Comparison of ENCODE assay signal across 8 cellular contexts in the genomic region with DNA sequence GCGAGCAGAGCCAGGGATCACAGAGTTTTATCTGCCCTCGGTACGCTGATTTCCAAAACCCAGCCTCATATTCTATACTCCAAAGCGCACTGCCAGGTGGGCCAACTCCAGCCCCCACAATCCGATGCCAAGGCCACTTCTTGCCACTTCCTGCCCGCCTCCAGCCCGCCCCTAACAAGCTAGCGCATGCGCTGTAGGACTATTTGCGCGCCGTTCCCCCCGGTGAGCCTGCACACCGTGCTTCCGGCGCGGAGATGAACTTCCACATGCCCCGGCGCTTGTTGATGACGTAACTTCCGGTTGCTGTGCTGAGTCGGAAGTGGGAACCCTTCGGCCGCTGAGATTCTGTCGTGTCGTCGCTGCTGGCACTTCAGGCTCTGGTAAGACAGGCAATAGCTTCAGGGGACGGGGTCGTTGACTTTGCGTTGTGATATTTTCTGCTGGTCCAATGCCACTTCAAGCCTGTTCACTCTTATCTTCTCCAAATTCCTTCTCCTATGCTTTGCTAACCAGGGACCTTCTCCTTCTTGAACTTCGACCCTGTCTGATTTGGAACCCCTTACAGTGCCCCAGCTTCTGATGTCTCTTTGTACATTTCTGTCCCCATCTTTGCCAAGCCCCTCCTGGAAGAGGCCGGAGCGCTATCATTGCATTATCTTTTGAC. TPM values are rescaled to one million over a fixed set of nuclear protein-coding genes. Genes with fewer than 3 reads are reported as not detected.
DNase-seq lines count a peak whose midpoint lies in the region; TF ChIP-seq lines count a peak whose summit lies in the region.

A gene with protein sequence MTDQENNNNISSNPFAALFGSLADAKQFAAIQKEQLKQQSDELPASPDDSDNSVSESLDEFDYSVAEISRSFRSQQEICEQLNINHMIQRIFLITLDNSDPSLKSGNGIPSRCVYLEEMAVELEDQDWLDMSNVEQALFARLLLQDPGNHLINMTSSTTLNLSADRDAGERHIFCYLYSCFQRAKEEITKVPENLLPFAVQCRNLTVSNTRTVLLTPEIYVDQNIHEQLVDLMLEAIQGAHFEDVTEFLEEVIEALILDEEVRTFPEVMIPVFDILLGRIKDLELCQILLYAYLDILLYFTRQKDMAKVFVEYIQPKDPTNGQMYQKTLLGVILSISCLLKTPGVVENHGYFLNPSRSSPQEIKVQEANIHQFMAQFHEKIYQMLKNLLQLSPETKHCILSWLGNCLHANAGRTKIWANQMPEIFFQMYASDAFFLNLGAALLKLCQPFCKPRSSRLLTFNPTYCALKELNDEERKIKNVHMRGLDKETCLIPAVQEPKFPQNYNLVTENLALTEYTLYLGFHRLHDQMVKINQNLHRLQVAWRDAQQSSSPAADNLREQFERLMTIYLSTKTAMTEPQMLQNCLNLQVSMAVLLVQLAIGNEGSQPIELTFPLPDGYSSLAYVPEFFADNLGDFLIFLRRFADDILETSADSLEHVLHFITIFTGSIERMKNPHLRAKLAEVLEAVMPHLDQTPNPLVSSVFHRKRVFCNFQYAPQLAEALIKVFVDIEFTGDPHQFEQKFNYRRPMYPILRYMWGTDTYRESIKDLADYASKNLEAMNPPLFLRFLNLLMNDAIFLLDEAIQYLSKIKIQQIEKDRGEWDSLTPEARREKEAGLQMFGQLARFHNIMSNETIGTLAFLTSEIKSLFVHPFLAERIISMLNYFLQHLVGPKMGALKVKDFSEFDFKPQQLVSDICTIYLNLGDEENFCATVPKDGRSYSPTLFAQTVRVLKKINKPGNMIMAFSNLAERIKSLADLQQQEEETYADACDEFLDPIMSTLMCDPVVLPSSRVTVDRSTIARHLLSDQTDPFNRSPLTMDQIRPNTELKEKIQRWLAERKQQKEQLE (plus strand): TSS at position 306 of the 664 bp plus-strand sequence. CDS start 5,481 bp downstream, outside the sequence.

- H3K27me3 ChIP-seq in MM.1S (replicated peaks; ENCODE audit: insufficient read depth, low read length) (no peaks in the 10 kb centered on the region), neural cell (ENCODE audit: insufficient read depth, low read depth, low read length) (no peaks in the 10 kb centered on the region), stomach (no peaks in the 10 kb centered on the region)

- TF ChIP-seq POLR2A in stomach (IDR thresholded peaks at IDR 0.05): no peak

- no peaks in the 10 kb centered on the region for H3K9me3 ChIP-seq in MM.1S (replicated peaks; ENCODE audit: insufficient read depth, low read length)
- H3K9me3 ChIP-seq in neural cell (ENCODE audit: low read length): no peaks in the 10 kb centered on the region
- no peaks in the 10 kb centered on the region for H3K9me3 ChIP-seq in stomach

- peak within 1 kb of the TSS; percentile 82 for H3K4me3 ChIP-seq in MM.1S (ENCODE audit: low read length)
- peak within 1 kb of the TSS; percentile 94 for H3K4me3 ChIP-seq in fibroblast of villous mesenchyme (ENCODE audit: low read depth, low read length)
- H3K4me3 ChIP-seq in neural cell (ENCODE audit: low read length): peak within 1 kb of the TSS; percentile 73
- peak within 1 kb of the TSS; percentile 55 to 86 (median 76) for H3K4me3 ChIP-seq in stomach

- TF ChIP-seq EP300 in neural cell (conservative IDR thresholded peaks at IDR 0.05; ENCODE audit: poor library complexity, severe bottlenecking): peak; percentile 62
- no peak for TF ChIP-seq EP300 in stomach (IDR thresholded peaks at IDR 0.05)

- no peaks in the 10 kb centered on the region for H3K9me2 ChIP-seq in MM.1S (replicated peaks; ENCODE audit: insufficient read depth, low read length)
- no peaks in the 10 kb centered on the region for H3K9me2 ChIP-seq in neural cell (ENCODE audit: insufficient read depth, low read length)

- intact Hi-C loops in stomach (cut with DNase I; ENCODE audit: low total_unique reads): no loop called here

- DNase-seq in Daoy (ENCODE audit: low read depth) (peak; percentile 93), H4 (ENCODE audit: low spot score) (peak; percentile 92), MM.1S (peak; percentile 99), SIG-M5 (lab: John Stamatoyannopoulos, UW) (peak; percentile 68), activated gamma-delta T cell (lab: John Stamatoyannopoulos, UW) (peak; percentile 54), fibroblast of villous mesenchyme (ENCODE audit: low read depth) (peak; percentile 96), stomach (peak; percentile 97)

- H3F3A ChIP-seq in MM.1S (ENCODE audit: insufficient read depth, low read length) (no peaks in the 10 kb centered on the region), neural cell (ENCODE audit: insufficient read depth, low read length, poor library complexity, severe bottlenecking) (no peaks in the 10 kb centered on the region)

- TF ChIP-seq CTCF in MM.1S (IDR thresholded peaks at IDR 0.05; ENCODE audit: low read length): no peak
- no peak for TF ChIP-seq CTCF in fibroblast of villous mesenchyme (IDR thresholded peaks at IDR 0.05; ENCODE audit: insufficient read depth, low read depth, low read length)
- TF ChIP-seq CTCF in neural cell (IDR thresholded peaks at IDR 0.05; ENCODE audit: poor library complexity, severe bottlenecking): no peak
- no peak for TF ChIP-seq CTCF in stomach (IDR thresholded peaks at IDR 0.05)

- peak within 1 kb of the TSS; percentile 74 for H2AFZ ChIP-seq in MM.1S (ENCODE audit: low read length)
- peak within 1 kb of the TSS; percentile 97 for H2AFZ ChIP-seq in neural cell (ENCODE audit: low read depth, low read length)

- H3K4me2 ChIP-seq in MM.1S (ENCODE audit: low read depth, low read length) (peak within 1 kb of the TSS; percentile 90), neural cell (ENCODE audit: low read length) (peak within 1 kb of the TSS; percentile 97)

- peaks cover 7% of the 10 kb centered on the region for H3K4me1 ChIP-seq in MM.1S (ENCODE audit: low read length)
- H3K4me1 ChIP-seq in stomach: peaks cover 7 to 50% (median 26%) of the 10 kb centered on the region in 4 donors

- WGBS in stomach, 5 donors: 3 to 4% (median 3%) methylated on average over 33 of the region's 33 CpGs

- H3K79me2 ChIP-seq in MM.1S (ENCODE audit: low read length): peaks cover 50% of the 10 kb centered on the region
- peaks cover 29% of the 10 kb centered on the region for H3K79me2 ChIP-seq in neural cell (replicated peaks; ENCODE audit: insufficient read depth, low read length)

- H3K27ac ChIP-seq in MM.1S (ENCODE audit: low read length) (peak within 1 kb of the TSS; percentile 43; the same call in 1 of the 2 replicates), neural cell (ENCODE audit: low read length) (peak within 1 kb of the TSS; percentile 75), stomach (peak within 1 kb of the TSS; percentile 47 to 82 (median 70))

- TF ChIP-seq RAD21 in neural cell (conservative IDR thresholded peaks at IDR 0.05): peak; percentile 47

- no peaks in the 10 kb centered on the region for H3K36me3 ChIP-seq in MM.1S (replicated peaks; ENCODE audit: insufficient read depth, low read length)
- no peaks in the 10 kb centered on the region for H3K36me3 ChIP-seq in neural cell (ENCODE audit: insufficient read depth, low read length)
- peaks cover 0 to 9% (median 6%) of the 10 kb centered on the region in 4 donors for H3K36me3 ChIP-seq in stomach

- H3K9ac ChIP-seq in MM.1S (ENCODE audit: low read length) (peak within 1 kb of the TSS; percentile 86), neural cell (ENCODE audit: low read length) (peak within 1 kb of the TSS; percentile 74)

- no peaks in the 10 kb centered on the region for H4K20me1 ChIP-seq in MM.1S (ENCODE audit: insufficient read depth, low read length)
- H4K20me1 ChIP-seq in neural cell (ENCODE audit: insufficient read depth): no peaks in the 10 kb centered on the region

TF ChIP-seq in neural cell, 6 proteins besides CTCF, POLR2A, EP300 and RAD21:
- TF ChIP-seq, protein P1, sequence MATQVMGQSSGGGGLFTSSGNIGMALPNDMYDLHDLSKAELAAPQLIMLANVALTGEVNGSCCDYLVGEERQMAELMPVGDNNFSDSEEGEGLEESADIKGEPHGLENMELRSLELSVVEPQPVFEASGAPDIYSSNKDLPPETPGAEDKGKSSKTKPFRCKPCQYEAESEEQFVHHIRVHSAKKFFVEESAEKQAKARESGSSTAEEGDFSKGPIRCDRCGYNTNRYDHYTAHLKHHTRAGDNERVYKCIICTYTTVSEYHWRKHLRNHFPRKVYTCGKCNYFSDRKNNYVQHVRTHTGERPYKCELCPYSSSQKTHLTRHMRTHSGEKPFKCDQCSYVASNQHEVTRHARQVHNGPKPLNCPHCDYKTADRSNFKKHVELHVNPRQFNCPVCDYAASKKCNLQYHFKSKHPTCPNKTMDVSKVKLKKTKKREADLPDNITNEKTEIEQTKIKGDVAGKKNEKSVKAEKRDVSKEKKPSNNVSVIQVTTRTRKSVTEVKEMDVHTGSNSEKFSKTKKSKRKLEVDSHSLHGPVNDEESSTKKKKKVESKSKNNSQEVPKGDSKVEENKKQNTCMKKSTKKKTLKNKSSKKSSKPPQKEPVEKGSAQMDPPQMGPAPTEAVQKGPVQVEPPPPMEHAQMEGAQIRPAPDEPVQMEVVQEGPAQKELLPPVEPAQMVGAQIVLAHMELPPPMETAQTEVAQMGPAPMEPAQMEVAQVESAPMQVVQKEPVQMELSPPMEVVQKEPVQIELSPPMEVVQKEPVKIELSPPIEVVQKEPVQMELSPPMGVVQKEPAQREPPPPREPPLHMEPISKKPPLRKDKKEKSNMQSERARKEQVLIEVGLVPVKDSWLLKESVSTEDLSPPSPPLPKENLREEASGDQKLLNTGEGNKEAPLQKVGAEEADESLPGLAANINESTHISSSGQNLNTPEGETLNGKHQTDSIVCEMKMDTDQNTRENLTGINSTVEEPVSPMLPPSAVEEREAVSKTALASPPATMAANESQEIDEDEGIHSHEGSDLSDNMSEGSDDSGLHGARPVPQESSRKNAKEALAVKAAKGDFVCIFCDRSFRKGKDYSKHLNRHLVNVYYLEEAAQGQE (IDR thresholded peaks at IDR 0.05; ENCODE audit: borderline replicate concordance): peak; percentile 56
- TF ChIP-seq EZH2 (IDR thresholded peaks at IDR 0.05; ENCODE audit: borderline replicate concordance, insufficient read depth, low read length, poor library complexity, severe bottlenecking) (no peak), TAF1 (IDR thresholded peaks at IDR 0.05; ENCODE audit: low read depth) (peak; percentile 78), SMC3 (conservative IDR thresholded peaks at IDR 0.05; ENCODE audit: poor library complexity) (peak; percentile 39), POLR2AphosphoS5 (IDR thresholded peaks at IDR 0.05) (peak; percentile 93), MXI1 (conservative IDR thresholded peaks at IDR 0.05; ENCODE audit: poor library complexity, severe bottlenecking) (peak; percentile 83)

RNA-seq across cellular contexts. Expression of the gene that starts here (rescaled TPM):
- total RNA-seq in Daoy (2014; rRNA removed; shearing (Covaris generic)): 33.8 and 34.7 TPM in 2 replicates
- total RNA-seq in H4 (2014; rRNA removed; shearing (Covaris generic)): 39.6 and 45.1 TPM in 2 replicates
- total RNA-seq in fibroblast of villous mesenchyme (50.3 and 58.3 TPM in 2 replicates), stomach (10 to 100 TPM; 17.1 to 68.8 (median 50.7) TPM)
- polyA plus RNA-seq in neural cell (33.0 and 36.9 TPM in 2 replicates), stomach (10 to 100 TPM in 1 of 3 donors, 1 to 10 TPM in 2; 3.5 to 11.8 (median 4.0) TPM)
- polyA minus RNA-seq in neural cell: 61.6 and 70.0 TPM in 2 replicates

Comparison
In these comparisons a context has a peak if more than half of its experiments do, and no peak if none do; other contexts are left out.
1. Peak in every context shown above with its lines: DNase-seq, H3K4me3 ChIP-seq and H3K27ac ChIP-seq.